Comparison of ENCODE assay signal across 20 cellular contexts in genomic region chr2:221467610-221468009, GRCh38.
DNase-seq lines count a peak whose midpoint lies in the region; ATAC-seq and TF ChIP-seq lines count a peak whose summit lies in the region.
"Had no signal": no experiment of that assay in that cellular context is flagged by ENCODE, and none has a peak within 500 bp of the region (broad histone marks: within the 10 kb centered on the region; RNA-seq: fewer than 3 reads in every experiment).

No MANE protein-coding gene starts in this region.

- intact Hi-C loops in activated CD4-positive, alpha-beta T cell treated with anti-CD3 and anti-CD28 coated beads for 36 hours (cut with DNase I, micrococcal nuclease) = loop anchor here in 1 of 2 experiments (5.0 kb wide), 1 partner anchor 105 kb away; the partner anchor contains the start of gene EPHA4
- intact Hi-C loops in left ventricle myocardium superior (cut with micrococcal nuclease) (no loop called here), ascending aorta (cut with DNase I) (no loop called here), testis (cut with DNase I; ENCODE audit: low total_unique reads) (no loop called here)

- POLR2A ChIA-PET in activated CD4-positive, alpha-beta T cell treated with anti-CD3 and anti-CD28 coated beads for 36 hours (lab: Charles Lee) = interaction anchor here (0.5 kb wide), 1 partner anchor 20 kb away, joined by 3 read pairs; no protein-coding TSS in a partner anchor

- no peak overlapping the region for H3K27ac Mint-ChIP-seq in activated CD4-positive, alpha-beta T cell treated with anti-CD3 and anti-CD28 coated beads for 36 hours
- H3K27ac Mint-ChIP-seq: activated naive CD4-positive, alpha-beta T cell treated with anti-CD3 and anti-CD28 coated beads, Interleukin-2, amount 50 U/mL, for 72 hours had no signal

- H3K79me2 ChIP-seq in osteoblast (ENCODE audit: insufficient read depth, low read length) = no peaks in the 10 kb centered on the region

- H3K4me3 ChIP-seq in ascending aorta = no peak overlapping the region
- H3K4me3 ChIP-seq in testis = no peak overlapping the region
- H3K4me3 ChIP-seq in osteoblast (ENCODE audit: insufficient read depth, low read length) = no peak overlapping the region
- H3K4me3 ChIP-seq: colonic mucosa had no signal

- TF ChIP-seq POLR2A in testis (IDR thresholded peaks at IDR 0.05) = no peak

- no peak overlapping the region for H3K4me2 ChIP-seq in osteoblast (ENCODE audit: insufficient read depth, low read length)

- H3K27me3 Mint-ChIP-seq in activated CD4-positive, alpha-beta T cell treated with anti-CD3 and anti-CD28 coated beads for 36 hours = no peaks in the 10 kb centered on the region

- DNase-seq in activated CD4-positive, alpha-beta T cell treated with anti-CD3 and anti-CD28 coated beads for 36 hours = no peak
- no peak for DNase-seq in activated CD4-positive, alpha-beta T cell treated with anti-CD3 and anti-CD28 coated beads for 4 hours
- DNase-seq in cerebellar cortex (ENCODE audit: low spot score) (peak; percentile 27), left ventricle myocardium superior (no peak), stromal cell of bone marrow (ENCODE audit: low read depth) (peak; percentile 58), ascending aorta (ENCODE audit: low spot score in 2 of 2) (no peak), testis (no peak), osteoblast (ENCODE audit: insufficient read length, low spot score, missing footprints) (no peak)
- DNase-seq: colonic mucosa; COR-L47; GOT3; Karpas-422; naive thymus-derived CD4-positive, alpha-beta T cell; NCI-H1694 treated with DMSO at 0.1 percent for 48 hours; NCI-H510A; PC-3; stimulated activated naive CD4-positive, alpha-beta T cell treated with Interleukin-2 at 50 U/mL for 16 hours had no signal

- peaks cover 43% of the 10 kb centered on the region for H3K4me1 Mint-ChIP-seq in activated CD4-positive, alpha-beta T cell treated with anti-CD3 and anti-CD28 coated beads for 36 hours

- H3K27me3 ChIP-seq in ascending aorta (no peaks in the 10 kb centered on the region), testis (no peaks in the 10 kb centered on the region), osteoblast (ENCODE audit: insufficient read depth, low read length) (no peaks in the 10 kb centered on the region)
- H3K27me3 ChIP-seq: colonic mucosa had no signal

- H3K27ac ChIP-seq in ascending aorta = peak overlapping the region in 1 of 2 donors; percentile 19
- H3K27ac ChIP-seq in testis = peak overlapping the region in 1 of 2 donors; percentile 21
- no peak overlapping the region for H3K27ac ChIP-seq in osteoblast (ENCODE audit: low read depth, low read length)
- H3K27ac ChIP-seq: 22Rv1, colonic mucosa, HL-60 had no signal

- 73% methylated on average over 2 of the region's 2 CpGs for WGBS in testis, 2 donors

- no peak overlapping the region for H3K4me3 Mint-ChIP-seq in activated CD4-positive, alpha-beta T cell treated with anti-CD3 and anti-CD28 coated beads for 36 hours
- H3K4me3 Mint-ChIP-seq: naive thymus-derived CD4-positive, alpha-beta T cell had no signal

- H3K9me3 ChIP-seq in ascending aorta (no peaks in the 10 kb centered on the region), testis (no peaks in the 10 kb centered on the region), osteoblast (ENCODE audit: low read depth, low read length) (no peaks in the 10 kb centered on the region)
- H3K9me3 ChIP-seq: colonic mucosa had no signal

- H3K4me1 ChIP-seq in ascending aorta (peaks cover 0 to 16% of the 10 kb centered on the region in 2 donors), testis (no peaks in the 10 kb centered on the region), osteoblast (ENCODE audit: insufficient read depth, low read length) (no peaks in the 10 kb centered on the region)
- H3K4me1 ChIP-seq: colonic mucosa had no signal

- H3K36me3 ChIP-seq in ascending aorta (no peaks in the 10 kb centered on the region), testis (ENCODE audit: low read depth, missing control alignments) (no peaks in the 10 kb centered on the region), osteoblast (ENCODE audit: insufficient read depth, low read length) (no peaks in the 10 kb centered on the region)
- H3K36me3 ChIP-seq: colonic mucosa had no signal

- CTCF ChIA-PET in activated CD4-positive, alpha-beta T cell treated with anti-CD3 and anti-CD28 coated beads for 36 hours (lab: Charles Lee) = interaction anchor here (0.6 to 0.8 kb wide), 3 partner anchors 18 to 746 kb away, joined by 3 read pairs; no protein-coding TSS in a partner anchor

- ATAC-seq in activated CD4-positive, alpha-beta T cell treated with anti-CD3 and anti-CD28 coated beads for 36 hours = peak; percentile 42
- peak; percentile 84 for ATAC-seq in left ventricle myocardium superior
- ATAC-seq: activated naive CD4-positive, alpha-beta T cell treated with anti-CD3 and anti-CD28 coated beads, Interleukin-2, amount 50 U/mL, for 72 hours; naive thymus-derived CD4-positive, alpha-beta T cell; PC-3 had no signal

- no peaks in the 10 kb centered on the region for H3K36me3 Mint-ChIP-seq in activated CD4-positive, alpha-beta T cell treated with anti-CD3 and anti-CD28 coated beads for 36 hours (ENCODE audit: low read depth)

- H4K20me1 ChIP-seq in osteoblast (ENCODE audit: insufficient read depth, low read length) = no peaks in the 10 kb centered on the region

- no peak overlapping the region for H2AFZ ChIP-seq in osteoblast (ENCODE audit: low read length)

- no peaks in the 10 kb centered on the region for H3K9me3 Mint-ChIP-seq in activated CD4-positive, alpha-beta T cell treated with anti-CD3 and anti-CD28 coated beads for 36 hours (ENCODE audit: low read depth)
- H3K9me3 Mint-ChIP-seq: activated naive CD4-positive, alpha-beta T cell treated with anti-CD3 and anti-CD28 coated beads, Interleukin-2, amount 50 U/mL, for 72 hours had no signal

- TF ChIP-seq CTCF in ascending aorta (IDR thresholded peaks at IDR 0.05) = no peak
- no peak for TF ChIP-seq CTCF in testis (IDR thresholded peaks at IDR 0.05)
- TF ChIP-seq CTCF in osteoblast (IDR thresholded peaks at IDR 0.05; ENCODE audit: extremely low read depth, low read depth, low read length) = no peak

Comparison
In these comparisons a context has a peak if more than half of its experiments do, and no peak if none do; other contexts are left out.
1. DNase-seq: peak in cerebellar cortex (single experiment) and stromal cell of bone marrow (single experiment); none in activated CD4-positive, alpha-beta T cell treated with anti-CD3 and anti-CD28 coated beads for 36 hours (single experiment), activated CD4-positive, alpha-beta T cell treated with anti-CD3 and anti-CD28 coated beads for 4 hours (0 of 2), left ventricle myocardium superior (single experiment), ascending aorta (0 of 2), testis (single experiment) and osteoblast (single experiment).